In the genomic region with DNA sequence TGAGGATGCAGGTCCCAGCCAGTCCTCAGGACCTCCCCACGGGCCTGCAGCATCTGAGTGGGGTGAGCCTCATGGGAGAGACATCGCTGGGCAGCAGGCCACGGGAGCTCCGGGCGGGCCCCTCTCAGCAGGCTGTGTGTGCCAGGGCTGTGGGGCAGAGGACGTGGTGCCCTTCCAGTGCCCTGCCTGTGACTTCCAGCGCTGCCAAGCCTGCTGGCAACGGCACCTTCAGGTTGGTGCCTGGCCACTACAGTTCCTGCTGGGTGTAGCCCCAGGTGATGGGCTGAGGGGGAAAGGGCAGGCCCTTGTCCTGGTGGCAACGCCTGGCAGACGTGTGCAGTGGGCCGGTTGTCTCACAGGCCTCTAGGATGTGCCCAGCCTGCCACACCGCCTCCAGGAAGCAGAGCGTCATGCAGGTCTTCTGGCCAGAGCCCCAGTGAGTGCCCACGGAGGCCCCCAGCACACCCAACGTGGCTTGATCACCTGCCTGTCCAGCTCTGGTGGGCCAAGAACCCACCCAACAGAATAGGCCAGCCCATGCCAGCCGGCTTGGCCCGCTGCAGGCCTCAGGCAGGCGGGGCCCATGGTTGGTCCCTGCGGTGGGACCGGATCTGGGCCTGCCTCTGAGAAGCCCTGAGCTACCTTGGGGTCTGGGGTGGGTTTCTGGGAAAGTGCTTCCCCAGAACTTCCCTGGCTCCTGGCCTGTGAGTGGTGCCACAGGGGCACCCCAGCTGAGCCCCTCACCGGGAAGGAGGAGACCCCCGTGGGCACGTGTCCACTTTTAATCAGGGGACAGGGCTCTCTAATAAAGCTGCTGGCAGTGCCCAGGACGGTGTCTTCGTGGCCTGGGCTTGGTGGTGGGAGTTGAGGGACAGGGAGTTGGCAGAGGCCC, we compare ENCODE assay signal across 1 cellular context.
TF ChIP-seq lines count a peak whose summit lies in the region.

No MANE protein-coding gene starts in this region.

TF ChIP-seq in GM23338, 12 proteins besides CTCF, POLR2A, EP300 and RAD21:
- no peak for TF ChIP-seq POLR2AphosphoS5 (IDR thresholded peaks at IDR 0.05; ENCODE audit: low read depth)
TF ChIP-seq in GM23338: peak in this region for 0.
